ENCODE assay signal across 9 cellular contexts in genomic region chr2:29557268-29557667, GRCh38.
"Had no signal": no experiment of that assay in that cellular context is flagged by ENCODE, and none has a peak within 500 bp of the region (broad histone marks: within the 10 kb centered on the region; RNA-seq: fewer than 3 reads in every experiment).

No MANE protein-coding gene starts in this region.

- H3K4me1 ChIP-seq: HAP-1 had no signal

- H3K4me3 ChIP-seq: GM23248, GM23338, HAP-1 had no signal

- H3K27ac ChIP-seq: GM23248 had no signal

- DNase-seq: GM23248, GOT3, H7, H9, HCEC 1CT, HFFc6 had no signal

- H3K36me3 ChIP-seq: HAP-1 had no signal

- H3K9me3 ChIP-seq: HAP-1 had no signal

- ATAC-seq: GM23338, HCT116 had no signal
